ENCODE assay signal across 1 cellular context in the genomic region with DNA sequence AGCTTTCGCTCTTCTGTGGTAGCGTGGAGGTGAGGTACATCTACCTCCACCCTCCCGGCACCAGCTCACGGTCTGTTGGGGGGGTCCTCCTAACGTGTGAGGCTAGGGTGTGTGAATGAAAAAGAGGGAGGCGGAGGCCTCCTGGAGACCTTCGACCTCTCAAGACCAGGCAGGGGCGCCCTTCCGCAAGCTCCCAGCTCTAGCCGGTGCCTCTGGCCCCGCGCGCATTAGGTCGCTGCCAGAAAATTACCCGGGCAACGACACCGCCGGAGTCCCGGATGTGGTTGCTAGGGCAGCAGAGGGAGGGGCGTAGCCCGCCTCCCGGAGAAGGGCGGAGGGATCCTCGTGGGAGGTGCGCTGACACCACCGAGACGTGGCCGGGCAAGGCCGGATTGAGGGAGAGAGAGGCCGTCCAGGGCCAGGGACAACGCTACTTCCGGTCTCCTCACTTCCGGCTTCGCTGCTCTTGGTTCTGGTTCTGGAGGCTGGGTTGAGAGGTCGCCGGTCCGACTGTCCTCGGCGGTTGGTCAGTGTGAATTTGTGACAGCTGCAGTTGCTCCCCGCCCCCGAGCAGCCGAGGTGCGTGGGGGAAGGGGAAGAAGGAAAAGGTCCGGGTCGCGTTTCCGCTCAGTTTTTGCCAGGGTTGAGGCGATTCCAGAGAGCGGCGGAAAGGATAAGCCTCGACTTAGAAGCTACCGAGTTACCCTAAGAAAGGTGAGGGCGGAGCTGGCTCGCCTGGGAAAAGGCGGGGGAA.
TF ChIP-seq lines count a peak whose summit lies in the region.

A gene with protein sequence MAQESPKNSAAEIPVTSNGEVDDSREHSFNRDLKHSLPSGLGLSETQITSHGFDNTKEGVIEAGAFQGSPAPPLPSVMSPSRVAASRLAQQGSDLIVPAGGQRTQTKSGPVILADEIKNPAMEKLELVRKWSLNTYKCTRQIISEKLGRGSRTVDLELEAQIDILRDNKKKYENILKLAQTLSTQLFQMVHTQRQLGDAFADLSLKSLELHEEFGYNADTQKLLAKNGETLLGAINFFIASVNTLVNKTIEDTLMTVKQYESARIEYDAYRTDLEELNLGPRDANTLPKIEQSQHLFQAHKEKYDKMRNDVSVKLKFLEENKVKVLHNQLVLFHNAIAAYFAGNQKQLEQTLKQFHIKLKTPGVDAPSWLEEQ (plus strand): TSS at position 442 of the 754 bp plus-strand sequence. CDS start 49,680 bp downstream, outside the sequence.
A gene (minus strand): TSS at position 218 of the 754 bp plus-strand sequence. CDS start 8,726 bp downstream, outside the sequence.

TF ChIP-seq in HepG2, 621 proteins besides CTCF, POLR2A, EP300 and RAD21 (continued from another document and continues in another):
- TF ChIP-seq, protein P1, sequence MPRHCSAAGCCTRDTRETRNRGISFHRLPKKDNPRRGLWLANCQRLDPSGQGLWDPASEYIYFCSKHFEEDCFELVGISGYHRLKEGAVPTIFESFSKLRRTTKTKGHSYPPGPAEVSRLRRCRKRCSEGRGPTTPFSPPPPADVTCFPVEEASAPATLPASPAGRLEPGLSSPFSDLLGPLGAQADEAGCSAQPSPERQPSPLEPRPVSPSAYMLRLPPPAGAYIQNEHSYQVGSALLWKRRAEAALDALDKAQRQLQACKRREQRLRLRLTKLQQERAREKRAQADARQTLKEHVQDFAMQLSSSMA (CRISPR knock-in tag; IDR thresholded peaks at IDR 0.05), result no peak
- TF ChIP-seq CHD4 (IDR thresholded peaks at IDR 0.05; ENCODE audit: borderline replicate concordance, low read length) (no peak), ZNF775 (CRISPR knock-in tag; IDR thresholded peaks at IDR 0.05; ENCODE audit: borderline replicate concordance) (no peak), ZC3H4 (CRISPR knock-in tag; IDR thresholded peaks at IDR 0.05; ENCODE audit: borderline replicate concordance) (no peak), ATRX (CRISPR knock-in tag; IDR thresholded peaks at IDR 0.05; ENCODE audit: borderline replicate concordance) (no peak), ZNF619 (CRISPR knock-in tag; IDR thresholded peaks at IDR 0.05) (peak; percentile 36; the same call in 1 of the 2 replicates), ZNF768 (CRISPR knock-in tag; IDR thresholded peaks at IDR 0.05) (0 out of 2 replicates have a peak, but pooled peaks have one; percentile 19), MTF1 (CRISPR knock-in tag; IDR thresholded peaks at IDR 0.05) (no peak), ZKSCAN1 (IDR thresholded peaks at IDR 0.05; ENCODE audit: low read length) (no peak), ZNF160 (CRISPR knock-in tag; IDR thresholded peaks at IDR 0.05) (0 out of 2 replicates have a peak, but pooled peaks have one; percentile 26), GTF2F1 (IDR thresholded peaks at IDR 0.05; ENCODE audit: low read length) (no peak), HDAC1 (CRISPR knock-in tag; IDR thresholded peaks at IDR 0.05) (peak; percentile 75), FLYWCH1 (CRISPR knock-in tag; IDR thresholded peaks at IDR 0.05) (no peak), ZNF720 (CRISPR knock-in tag; IDR thresholded peaks at IDR 0.05) (no peak), HNF4A (CRISPR knock-in tag; IDR thresholded peaks at IDR 0.05) (peak; percentile 37), ZBTB42 (CRISPR knock-in tag; IDR thresholded peaks at IDR 0.05) (no peak), HNRNPUL1 (IDR thresholded peaks at IDR 0.05; ENCODE audit: low read depth, low read length) (no peak), SMAD3 (CRISPR knock-in tag; IDR thresholded peaks at IDR 0.05) (peak; percentile 39; the same call in 1 of the 2 replicates), ZNF12 (CRISPR knock-in tag; IDR thresholded peaks at IDR 0.05) (no peak), MTF2 (CRISPR knock-in tag; IDR thresholded peaks at IDR 0.05; ENCODE audit: borderline replicate concordance) (peak; percentile 63; the same call in 1 of the 2 replicates), PHB2 (IDR thresholded peaks at IDR 0.05; ENCODE audit: partially characterized antibody) (no peak), STAG1 (CRISPR knock-in tag; IDR thresholded peaks at IDR 0.05) (no peak; the same call in 1 of the 2 replicates), HNRNPH1 (optimal IDR thresholded peaks at IDR 0.05; ENCODE audit: low read depth, low read length) (no peak), ARNT (IDR thresholded peaks at IDR 0.05) (no peak), CENPT (CRISPR knock-in tag; IDR thresholded peaks at IDR 0.05; ENCODE audit: low read depth) (no peak), ZNF230 (CRISPR knock-in tag; IDR thresholded peaks at IDR 0.05) (peak; percentile 83; the same call in 1 of the 2 replicates), ZNF256 (CRISPR knock-in tag; conservative IDR thresholded peaks at IDR 0.05) (no peak; the same call in 1 of the 2 replicates), ZNF468 (CRISPR knock-in tag; IDR thresholded peaks at IDR 0.05) (no peak), EEA1 (CRISPR knock-in tag; IDR thresholded peaks at IDR 0.05; ENCODE audit: borderline replicate concordance) (no peak)
- TF ChIP-seq, protein P2, sequence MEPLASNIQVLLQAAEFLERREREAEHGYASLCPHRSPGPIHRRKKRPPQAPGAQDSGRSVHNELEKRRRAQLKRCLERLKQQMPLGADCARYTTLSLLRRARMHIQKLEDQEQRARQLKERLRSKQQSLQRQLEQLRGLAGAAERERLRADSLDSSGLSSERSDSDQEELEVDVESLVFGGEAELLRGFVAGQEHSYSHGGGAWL (CRISPR knock-in tag; IDR thresholded peaks at IDR 0.05), result no peak
- TF ChIP-seq, protein P3, sequence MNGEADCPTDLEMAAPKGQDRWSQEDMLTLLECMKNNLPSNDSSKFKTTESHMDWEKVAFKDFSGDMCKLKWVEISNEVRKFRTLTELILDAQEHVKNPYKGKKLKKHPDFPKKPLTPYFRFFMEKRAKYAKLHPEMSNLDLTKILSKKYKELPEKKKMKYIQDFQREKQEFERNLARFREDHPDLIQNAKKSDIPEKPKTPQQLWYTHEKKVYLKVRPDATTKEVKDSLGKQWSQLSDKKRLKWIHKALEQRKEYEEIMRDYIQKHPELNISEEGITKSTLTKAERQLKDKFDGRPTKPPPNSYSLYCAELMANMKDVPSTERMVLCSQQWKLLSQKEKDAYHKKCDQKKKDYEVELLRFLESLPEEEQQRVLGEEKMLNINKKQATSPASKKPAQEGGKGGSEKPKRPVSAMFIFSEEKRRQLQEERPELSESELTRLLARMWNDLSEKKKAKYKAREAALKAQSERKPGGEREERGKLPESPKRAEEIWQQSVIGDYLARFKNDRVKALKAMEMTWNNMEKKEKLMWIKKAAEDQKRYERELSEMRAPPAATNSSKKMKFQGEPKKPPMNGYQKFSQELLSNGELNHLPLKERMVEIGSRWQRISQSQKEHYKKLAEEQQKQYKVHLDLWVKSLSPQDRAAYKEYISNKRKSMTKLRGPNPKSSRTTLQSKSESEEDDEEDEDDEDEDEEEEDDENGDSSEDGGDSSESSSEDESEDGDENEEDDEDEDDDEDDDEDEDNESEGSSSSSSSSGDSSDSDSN (CRISPR knock-in tag; IDR thresholded peaks at IDR 0.05), result peak; percentile 59
- TF ChIP-seq, protein P4, sequence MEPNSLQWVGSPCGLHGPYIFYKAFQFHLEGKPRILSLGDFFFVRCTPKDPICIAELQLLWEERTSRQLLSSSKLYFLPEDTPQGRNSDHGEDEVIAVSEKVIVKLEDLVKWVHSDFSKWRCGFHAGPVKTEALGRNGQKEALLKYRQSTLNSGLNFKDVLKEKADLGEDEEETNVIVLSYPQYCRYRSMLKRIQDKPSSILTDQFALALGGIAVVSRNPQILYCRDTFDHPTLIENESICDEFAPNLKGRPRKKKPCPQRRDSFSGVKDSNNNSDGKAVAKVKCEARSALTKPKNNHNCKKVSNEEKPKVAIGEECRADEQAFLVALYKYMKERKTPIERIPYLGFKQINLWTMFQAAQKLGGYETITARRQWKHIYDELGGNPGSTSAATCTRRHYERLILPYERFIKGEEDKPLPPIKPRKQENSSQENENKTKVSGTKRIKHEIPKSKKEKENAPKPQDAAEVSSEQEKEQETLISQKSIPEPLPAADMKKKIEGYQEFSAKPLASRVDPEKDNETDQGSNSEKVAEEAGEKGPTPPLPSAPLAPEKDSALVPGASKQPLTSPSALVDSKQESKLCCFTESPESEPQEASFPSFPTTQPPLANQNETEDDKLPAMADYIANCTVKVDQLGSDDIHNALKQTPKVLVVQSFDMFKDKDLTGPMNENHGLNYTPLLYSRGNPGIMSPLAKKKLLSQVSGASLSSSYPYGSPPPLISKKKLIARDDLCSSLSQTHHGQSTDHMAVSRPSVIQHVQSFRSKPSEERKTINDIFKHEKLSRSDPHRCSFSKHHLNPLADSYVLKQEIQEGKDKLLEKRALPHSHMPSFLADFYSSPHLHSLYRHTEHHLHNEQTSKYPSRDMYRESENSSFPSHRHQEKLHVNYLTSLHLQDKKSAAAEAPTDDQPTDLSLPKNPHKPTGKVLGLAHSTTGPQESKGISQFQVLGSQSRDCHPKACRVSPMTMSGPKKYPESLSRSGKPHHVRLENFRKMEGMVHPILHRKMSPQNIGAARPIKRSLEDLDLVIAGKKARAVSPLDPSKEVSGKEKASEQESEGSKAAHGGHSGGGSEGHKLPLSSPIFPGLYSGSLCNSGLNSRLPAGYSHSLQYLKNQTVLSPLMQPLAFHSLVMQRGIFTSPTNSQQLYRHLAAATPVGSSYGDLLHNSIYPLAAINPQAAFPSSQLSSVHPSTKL (CRISPR knock-in tag; IDR thresholded peaks at IDR 0.05), result peak; percentile 24
- TF ChIP-seq, protein P5, sequence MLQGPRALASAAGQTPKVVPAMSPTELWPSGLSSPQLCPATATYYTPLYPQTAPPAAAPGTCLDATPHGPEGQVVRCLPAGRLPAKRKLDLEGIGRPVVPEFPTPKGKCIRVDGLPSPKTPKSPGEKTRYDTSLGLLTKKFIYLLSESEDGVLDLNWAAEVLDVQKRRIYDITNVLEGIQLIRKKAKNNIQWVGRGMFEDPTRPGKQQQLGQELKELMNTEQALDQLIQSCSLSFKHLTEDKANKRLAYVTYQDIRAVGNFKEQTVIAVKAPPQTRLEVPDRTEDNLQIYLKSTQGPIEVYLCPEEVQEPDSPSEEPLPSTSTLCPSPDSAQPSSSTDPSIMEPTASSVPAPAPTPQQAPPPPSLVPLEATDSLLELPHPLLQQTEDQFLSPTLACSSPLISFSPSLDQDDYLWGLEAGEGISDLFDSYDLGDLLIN (CRISPR knock-in tag; IDR thresholded peaks at IDR 0.05; ENCODE audit: borderline replicate concordance), result peak; percentile 37; the same call in 1 of the 2 replicates
- TF ChIP-seq, protein P6, sequence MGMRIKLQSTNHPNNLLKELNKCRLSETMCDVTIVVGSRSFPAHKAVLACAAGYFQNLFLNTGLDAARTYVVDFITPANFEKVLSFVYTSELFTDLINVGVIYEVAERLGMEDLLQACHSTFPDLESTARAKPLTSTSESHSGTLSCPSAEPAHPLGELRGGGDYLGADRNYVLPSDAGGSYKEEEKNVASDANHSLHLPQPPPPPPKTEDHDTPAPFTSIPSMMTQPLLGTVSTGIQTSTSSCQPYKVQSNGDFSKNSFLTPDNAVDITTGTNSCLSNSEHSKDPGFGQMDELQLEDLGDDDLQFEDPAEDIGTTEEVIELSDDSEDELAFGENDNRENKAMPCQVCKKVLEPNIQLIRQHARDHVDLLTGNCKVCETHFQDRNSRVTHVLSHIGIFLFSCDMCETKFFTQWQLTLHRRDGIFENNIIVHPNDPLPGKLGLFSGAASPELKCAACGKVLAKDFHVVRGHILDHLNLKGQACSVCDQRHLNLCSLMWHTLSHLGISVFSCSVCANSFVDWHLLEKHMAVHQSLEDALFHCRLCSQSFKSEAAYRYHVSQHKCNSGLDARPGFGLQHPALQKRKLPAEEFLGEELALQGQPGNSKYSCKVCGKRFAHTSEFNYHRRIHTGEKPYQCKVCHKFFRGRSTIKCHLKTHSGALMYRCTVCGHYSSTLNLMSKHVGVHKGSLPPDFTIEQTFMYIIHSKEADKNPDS (CRISPR knock-in tag; IDR thresholded peaks at IDR 0.05), result peak; percentile 43; the same call in 1 of the 2 replicates
- TF ChIP-seq, protein P7, sequence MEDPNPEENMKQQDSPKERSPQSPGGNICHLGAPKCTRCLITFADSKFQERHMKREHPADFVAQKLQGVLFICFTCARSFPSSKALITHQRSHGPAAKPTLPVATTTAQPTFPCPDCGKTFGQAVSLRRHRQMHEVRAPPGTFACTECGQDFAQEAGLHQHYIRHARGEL (CRISPR knock-in tag; IDR thresholded peaks at IDR 0.05), result no peak
- TF ChIP-seq, protein P8, sequence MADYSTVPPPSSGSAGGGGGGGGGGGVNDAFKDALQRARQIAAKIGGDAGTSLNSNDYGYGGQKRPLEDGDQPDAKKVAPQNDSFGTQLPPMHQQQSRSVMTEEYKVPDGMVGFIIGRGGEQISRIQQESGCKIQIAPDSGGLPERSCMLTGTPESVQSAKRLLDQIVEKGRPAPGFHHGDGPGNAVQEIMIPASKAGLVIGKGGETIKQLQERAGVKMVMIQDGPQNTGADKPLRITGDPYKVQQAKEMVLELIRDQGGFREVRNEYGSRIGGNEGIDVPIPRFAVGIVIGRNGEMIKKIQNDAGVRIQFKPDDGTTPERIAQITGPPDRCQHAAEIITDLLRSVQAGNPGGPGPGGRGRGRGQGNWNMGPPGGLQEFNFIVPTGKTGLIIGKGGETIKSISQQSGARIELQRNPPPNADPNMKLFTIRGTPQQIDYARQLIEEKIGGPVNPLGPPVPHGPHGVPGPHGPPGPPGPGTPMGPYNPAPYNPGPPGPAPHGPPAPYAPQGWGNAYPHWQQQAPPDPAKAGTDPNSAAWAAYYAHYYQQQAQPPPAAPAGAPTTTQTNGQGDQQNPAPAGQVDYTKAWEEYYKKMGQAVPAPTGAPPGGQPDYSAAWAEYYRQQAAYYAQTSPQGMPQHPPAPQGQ (CRISPR knock-in tag; IDR thresholded peaks at IDR 0.05; ENCODE audit: borderline replicate concordance), result no peak
